Comparison of ENCODE assay signal across 11 cellular contexts in genomic region chrX:2451456-2452316, GRCh38. TPM values are rescaled to one million over a fixed set of nuclear protein-coding genes. Genes with fewer than 3 reads are reported as not detected.
DNase-seq lines count a peak whose midpoint lies in the region; ATAC-seq and TF ChIP-seq lines count a peak whose summit lies in the region.
"Had no signal": no experiment of that assay in that cellular context is flagged by ENCODE, and none has a peak within 500 bp of the region (broad histone marks: within the 10 kb centered on the region; RNA-seq: fewer than 3 reads in every experiment).

No MANE protein-coding gene starts in this region.

- ATAC-seq in left ventricle myocardium superior = peak; percentile 39
- ATAC-seq in heart left ventricle = no peak
- no peak for ATAC-seq in HG02973 (IDR thresholded peaks at IDR 0.05; ENCODE audit: unreplicated experiment)
- no peak for ATAC-seq in GM19328 (IDR thresholded peaks at IDR 0.05; ENCODE audit: unreplicated experiment)

- H3K27me3 Mint-ChIP-seq in chondrocyte (ENCODE audit: low read depth) = no peaks in the 10 kb centered on the region

- DNase-seq in left ventricle myocardium superior = no peak
- no peak for DNase-seq in heart left ventricle
- DNase-seq in chondrocyte (ENCODE audit: low spot score) = peak; percentile 44
- DNase-seq in mesenchymal stem cell = peak; percentile 20
- no peak for DNase-seq in activated CD4-positive, CD25-positive, alpha-beta regulatory T cell (lab: John Stamatoyannopoulos, UW)
- DNase-seq in 8988T = no peak
- DNase-seq: KG1; stimulated activated CD4-positive, alpha-beta T cell treated with anti-CD3 and anti-CD28 coated beads, Interleukin-1b, Interleukin-23, amount 100 ng/mL, for 48 hours; stimulated activated naive CD4-positive, alpha-beta T cell had no signal

- H3K14ac ChIP-seq in mesenchymal stem cell (ENCODE audit: low read length in 2 of 2) = no peak overlapping the region

- H3K4me2 ChIP-seq in mesenchymal stem cell (ENCODE audit: low read length, poor library complexity, severe bottlenecking) = no peak overlapping the region

- peak overlapping the region; percentile 92 for H3K27ac Mint-ChIP-seq in chondrocyte (ENCODE audit: unreplicated experiment)

- no peak overlapping the region for H4K91ac ChIP-seq in mesenchymal stem cell (ENCODE audit: low read length)

- H3K4me1 Mint-ChIP-seq in chondrocyte (ENCODE audit: low read depth) = peaks cover 23% of the 10 kb centered on the region

- H2BK120ac ChIP-seq in mesenchymal stem cell (ENCODE audit: low read depth, low read length) = no peak overlapping the region

- H3K27me3 ChIP-seq in heart left ventricle (no peaks in the 10 kb centered on the region), mesenchymal stem cell (ENCODE audit: control insufficient read depth in 1 of 2, insufficient read depth in 1 of 2, low read length in 2 of 2) (no peaks in the 10 kb centered on the region)

- intact Hi-C loops in left ventricle myocardium superior (cut with micrococcal nuclease) (no loop called here), heart left ventricle (cut with DNase I) (no loop called here)

- H3K36me3 Mint-ChIP-seq in chondrocyte (ENCODE audit: low read depth) = peaks cover 3% of the 10 kb centered on the region

- peaks cover 3% of the 10 kb centered on the region for H3K9me3 Mint-ChIP-seq in chondrocyte (ENCODE audit: low read depth)

- peak overlapping the region; percentile 14 for H3K9ac ChIP-seq in mesenchymal stem cell (ENCODE audit: low read length)

- peak overlapping the region; percentile 40 for H3K4me3 Mint-ChIP-seq in chondrocyte (ENCODE audit: unreplicated experiment)

- no peak for TF ChIP-seq CTCF in heart left ventricle (IDR thresholded peaks at IDR 0.05)
- no peak for TF ChIP-seq CTCF in chondrocyte (IDR thresholded peaks at IDR 0.05)

- H4K8ac ChIP-seq in mesenchymal stem cell (ENCODE audit: low read length) = no peak overlapping the region

- H3K4me1 ChIP-seq in heart left ventricle (peaks cover 0 to 7% (median 0%) of the 10 kb centered on the region in 12 donors), mesenchymal stem cell (ENCODE audit: control insufficient read depth, insufficient read depth, low read depth, low read length) (peaks cover 2% of the 10 kb centered on the region)

- no peak overlapping the region for H2BK5ac ChIP-seq in mesenchymal stem cell (ENCODE audit: low read depth, low read length, poor library complexity, severe bottlenecking)

- H3K9me3 ChIP-seq in heart left ventricle = peaks cover 0 to 4% (median 0%) of the 10 kb centered on the region in 12 donors
- H3K9me3 ChIP-seq in mesenchymal stem cell (ENCODE audit: control insufficient read depth, low read length) = no peaks in the 10 kb centered on the region

- H3K36me3 ChIP-seq in heart left ventricle = peaks cover 0 to 5% (median 0%) of the 10 kb centered on the region in 9 donors
- peaks cover 12% of the 10 kb centered on the region in 2 experiments for H3K36me3 ChIP-seq in mesenchymal stem cell (ENCODE audit: control insufficient read depth in 1 of 2, insufficient read depth in 2 of 2, low read depth in 1 of 2, low read length in 2 of 2)

- H3K18ac ChIP-seq in mesenchymal stem cell (ENCODE audit: low read depth in 1 of 2, low read length in 2 of 2) = no peak overlapping the region

- no peak overlapping the region for H3K4me3 ChIP-seq in heart left ventricle
- H3K4me3 ChIP-seq in mesenchymal stem cell (ENCODE audit: insufficient read depth in 1 of 2, low read depth in 1 of 2, low read length in 2 of 2) = no peak overlapping the region

- H2BK15ac ChIP-seq in mesenchymal stem cell (ENCODE audit: low read depth, poor library complexity, severe bottlenecking) = no peak overlapping the region

- 74 to 80% (median 76%) methylated on average over 25 of the region's 25 CpGs for WGBS in heart left ventricle, 4 donors
- WGBS in mesenchymal stem cell = 82% methylated on average over 25 of the region's 25 CpGs

- H3K23ac ChIP-seq in mesenchymal stem cell (ENCODE audit: low read length in 2 of 2) = no peak overlapping the region

- H2AFZ ChIP-seq in mesenchymal stem cell (ENCODE audit: low read depth, low read length) = no peak overlapping the region

- H3K4ac ChIP-seq in mesenchymal stem cell (ENCODE audit: low read depth in 1 of 2, low read length in 2 of 2) = no peak overlapping the region

- H3K27ac ChIP-seq in heart left ventricle = no peak overlapping the region
- no peak overlapping the region for H3K27ac ChIP-seq in mesenchymal stem cell (ENCODE audit: low read length, poor library complexity, severe bottlenecking)

- H2AK5ac ChIP-seq in mesenchymal stem cell (ENCODE audit: low read length, severe bottlenecking) = no peak overlapping the region

- no peak for TF ChIP-seq POLR2A in heart left ventricle (IDR thresholded peaks at IDR 0.05)

- H3K79me1 ChIP-seq in mesenchymal stem cell (replicated peaks; ENCODE audit: low read length, poor library complexity, severe bottlenecking) = peaks cover 32% of the 10 kb centered on the region

- H2BK12ac ChIP-seq in mesenchymal stem cell (ENCODE audit: low read length in 2 of 2) = no peak overlapping the region

RNA-seq across cellular contexts. Expression of gene DHRSX, which starts 49.1 kb away (rescaled TPM):
- 38.4 TPM for total RNA-seq in left ventricle myocardium superior
- 10 to 100 TPM; 17.9 to 36.1 (median 25.4) TPM for total RNA-seq in heart left ventricle
- polyA plus RNA-seq in heart left ventricle = 10 to 100 TPM; 14.6 to 17.4 TPM
- total RNA-seq in chondrocyte = 30.1 to 35.2 TPM (median 35.0 TPM) in 3 replicates
- 30.6 TPM for polyA plus RNA-seq in mesenchymal stem cell (2013, experiment 1 of 2)
- 31.1 TPM for polyA plus RNA-seq in mesenchymal stem cell (2013, experiment 2 of 2)

RNA-seq across cellular contexts. Expression of gene ZBED1, which starts 49.1 kb away (rescaled TPM):
- total RNA-seq in left ventricle myocardium superior (73.9 TPM), heart left ventricle (10 to 100 TPM; 41.8 to 87.1 (median 60.7) TPM), chondrocyte (39.8 to 45.0 TPM (median 40.1 TPM) in 3 replicates)
- 10 to 100 TPM; 25.9 to 51.1 TPM for polyA plus RNA-seq in heart left ventricle
- polyA plus RNA-seq in mesenchymal stem cell (2013, experiment 1 of 2) = 13.8 TPM
- 14.2 TPM for polyA plus RNA-seq in mesenchymal stem cell (2013, experiment 2 of 2)

Comparison
In these comparisons a context has a peak if more than half of its experiments do, and no peak if none do; other contexts are left out.
1. DNase-seq: peak in chondrocyte (single experiment) and mesenchymal stem cell (single experiment); none in left ventricle myocardium superior (single experiment), heart left ventricle (0 of 5), activated CD4-positive, CD25-positive, alpha-beta regulatory T cell (0 of 4) and 8988T (single experiment).